In the genomic region with DNA sequence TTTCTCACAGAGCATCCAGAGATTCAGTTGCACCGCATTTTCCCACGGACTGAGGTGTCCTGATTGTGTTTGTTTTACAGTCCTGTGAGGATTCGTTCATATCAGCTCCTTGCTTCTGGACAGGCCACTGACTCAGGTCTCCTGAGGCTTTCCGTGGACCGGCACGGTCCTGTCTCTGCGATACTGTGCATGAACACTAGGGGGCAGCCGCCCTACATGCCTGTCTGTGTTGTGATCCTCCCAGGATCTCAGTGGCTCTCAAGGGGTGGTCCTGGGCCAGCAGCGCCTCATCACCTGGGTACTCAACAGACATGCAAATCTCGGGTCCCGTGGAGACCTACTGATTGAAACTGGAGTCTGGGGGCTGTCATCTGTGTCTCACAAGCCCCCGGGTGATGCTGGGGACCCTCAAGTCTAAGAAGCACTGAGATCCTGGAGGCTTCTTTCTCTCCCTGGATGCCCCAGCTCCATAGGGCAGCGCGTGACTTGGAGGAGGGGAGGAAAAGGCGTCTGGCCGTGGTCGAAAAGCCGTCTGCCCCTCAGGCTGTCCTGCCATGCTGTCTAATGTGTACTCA, we compare ENCODE assay signal across 8 cellular contexts. TPM values are rescaled to one million over a fixed set of nuclear protein-coding genes. Genes with fewer than 3 reads are reported as not detected.
DNase-seq lines count a peak whose midpoint lies in the region; ATAC-seq, FAIRE-seq and TF ChIP-seq lines count a peak whose summit lies in the region.

No MANE protein-coding gene starts in this region.

- no peaks in the 10 kb centered on the region for H3K36me3 Mint-ChIP-seq in activated naive CD8-positive, alpha-beta T cell treated with anti-CD3 and anti-CD28 coated beads for 36 hours

- 15% methylated on average over 17 of the region's 18 CpGs for WGBS in prostate gland

- H3K27ac ChIP-seq in cardiac muscle cell = no peak overlapping the region
- peak overlapping the region in 1 of 2 donors; percentile 42 for H3K27ac ChIP-seq in prostate gland

- H3K4me1 Mint-ChIP-seq in activated naive CD8-positive, alpha-beta T cell treated with anti-CD3 and anti-CD28 coated beads for 36 hours = peaks cover 7% of the 10 kb centered on the region

- H3K27me3 Mint-ChIP-seq in activated naive CD8-positive, alpha-beta T cell treated with anti-CD3 and anti-CD28 coated beads for 36 hours = peaks cover 10% of the 10 kb centered on the region

- H3K27me3 ChIP-seq in cardiac muscle cell = peaks cover 4% of the 10 kb centered on the region
- H3K27me3 ChIP-seq in prostate gland (replicated peaks; ENCODE audit: insufficient read depth) = no peaks in the 10 kb centered on the region

- no peak overlapping the region for H3K27ac Mint-ChIP-seq in activated naive CD8-positive, alpha-beta T cell treated with anti-CD3 and anti-CD28 coated beads for 36 hours

- DNase-seq in D721Med (ENCODE audit: insufficient read length, low spot score) = no peak
- peak; percentile 31 for DNase-seq in LNCaP clone FGC (ENCODE audit: low read depth)
- peak; percentile 22 to 74 for DNase-seq in SW 1271 (lab: John Stamatoyannopoulos, UW)
- peak; percentile 78 for DNase-seq in activated naive CD8-positive, alpha-beta T cell treated with anti-CD3 and anti-CD28 coated beads for 36 hours
- DNase-seq in cardiac muscle cell (ENCODE audit: low read depth in 1 of 2, low spot score in 1 of 2) = peak; percentile 81 to 97
- DNase-seq in prostate gland (ENCODE audit: low spot score) = peak; percentile 85
- DNase-seq in urothelium cell line (ENCODE audit: low spot score) = peak; percentile 85

- TF ChIP-seq POLR2A in prostate gland (IDR thresholded peaks at IDR 0.05) = no peak

- H3K4me1 ChIP-seq in cardiac muscle cell (ENCODE audit: low read depth) = no peaks in the 10 kb centered on the region
- peaks cover 3% of the 10 kb centered on the region for H3K4me1 ChIP-seq in prostate gland (replicated peaks)

- no peaks in the 10 kb centered on the region for H3K36me3 ChIP-seq in cardiac muscle cell
- H3K36me3 ChIP-seq in prostate gland = no peaks in the 10 kb centered on the region

- H3K4me3 ChIP-seq in LNCaP clone FGC (ENCODE audit: low read depth, low read length) (no peak overlapping the region), cardiac muscle cell (no peak overlapping the region), prostate gland (no peak overlapping the region)

- peak; percentile 76 for ATAC-seq in GM21526 (IDR thresholded peaks at IDR 0.05; ENCODE audit: low FRiP score, unreplicated experiment)

- FAIRE-seq in D721Med (lab: Jason Lieb, UNC) (no peak), urothelium cell line (lab: Jason Lieb, UNC) (no peak)

- intact Hi-C loops in prostate gland (cut with DNase I) = loop anchor here (1.0 to 10.0 kb wide), 3 partner anchors 146 to 334 kb away; partner anchors contain the start of gene IL18R1

- H3K9me3 Mint-ChIP-seq in activated naive CD8-positive, alpha-beta T cell treated with anti-CD3 and anti-CD28 coated beads for 36 hours = no peaks in the 10 kb centered on the region

- H3K9me3 ChIP-seq in cardiac muscle cell (ENCODE audit: low read depth) = no peaks in the 10 kb centered on the region
- H3K9me3 ChIP-seq in prostate gland = no peaks in the 10 kb centered on the region

- TF ChIP-seq CTCF in D721Med (IDR thresholded peaks at IDR 0.05; ENCODE audit: insufficient read depth, missing control alignments) (peak; percentile 92), LNCaP clone FGC (IDR thresholded peaks at IDR 0.05; ENCODE audit: control insufficient read depth, extremely low read depth, insufficient read depth) (peak; percentile 95), cardiac muscle cell (IDR thresholded peaks at IDR 0.05; ENCODE audit: low read depth, low read length) (peak; percentile 98), prostate gland (IDR thresholded peaks at IDR 0.05) (peak; percentile 90 to 99 (median 98))

- no peak overlapping the region for H3K4me3 Mint-ChIP-seq in activated naive CD8-positive, alpha-beta T cell treated with anti-CD3 and anti-CD28 coated beads for 36 hours

RNA-seq across cellular contexts. Expression of gene IL1R2, which starts 28.9 kb away (rescaled TPM):
- under 1 TPM; 0.21 to 0.28 TPM for total RNA-seq in activated naive CD8-positive, alpha-beta T cell treated with anti-CD3 and anti-CD28 coated beads for 36 hours
- not detected in 2 replicates for total RNA-seq in cardiac muscle cell
- not detected in 2 replicates for polyA plus RNA-seq in cardiac muscle cell
- total RNA-seq in prostate gland = 10 to 100 TPM in 1 of 2 donors, 1 to 10 TPM in 1; 6.9 to 11.4 TPM
